Comparison of ENCODE assay signal across 38 cellular contexts in the genomic region with DNA sequence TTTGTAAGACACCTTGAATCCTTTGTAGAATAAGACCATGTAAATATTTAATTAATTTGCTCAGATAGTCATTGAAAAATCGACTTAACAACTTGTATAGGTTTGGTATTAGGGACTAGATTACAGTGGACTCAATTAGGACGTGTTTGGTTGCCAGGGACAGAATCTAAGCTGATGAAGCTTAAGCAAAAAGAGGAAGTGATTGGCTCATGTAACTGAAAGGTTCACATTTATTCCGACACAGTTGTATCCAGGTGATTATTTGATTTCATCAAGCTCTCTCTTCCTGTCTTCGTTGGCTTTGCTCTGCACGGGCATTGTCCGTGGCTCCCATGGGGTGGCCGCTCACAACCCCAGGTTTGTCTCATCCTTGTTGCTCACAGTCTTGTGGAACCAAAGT.
"Had no signal": no experiment of that assay in that cellular context is flagged by ENCODE, and none has a peak within 500 bp of the region (broad histone marks: within the 10 kb centered on the region; RNA-seq: fewer than 3 reads in every experiment).

No MANE protein-coding gene starts in this region.

- H3K4me3 ChIP-seq: adrenal gland, breast epithelium, cardiac muscle cell, coronary artery, dorsolateral prefrontal cortex, gastrocnemius medialis, heart left ventricle had no signal

- H3K4me1 ChIP-seq: adrenal gland, breast epithelium, gastrocnemius medialis, heart left ventricle had no signal

- H3K36me3 ChIP-seq: adrenal gland, breast epithelium, cardiac muscle cell, gastrocnemius medialis, heart left ventricle, WERI-Rb-1 had no signal

- DNase-seq: activated B cell treated with CpG ODN at 0.5 μM for 24 hours; activated CD4-positive, alpha-beta memory T cell treated with anti-CD3 and anti-CD28 coated beads for 36 hours; activated CD4-positive, alpha-beta T cell treated with anti-CD3 and anti-CD28 coated beads for 36 hours; activated CD4-positive, alpha-beta T cell treated with anti-CD3 and anti-CD28 coated beads, Interleukin-2, amount 10 ng/mL, durations not matched to agents 24 days and 14 days; activated CD4-positive, CD25-positive, alpha-beta regulatory T cell treated with anti-CD3 and anti-CD28 coated beads, Interleukin-2, amount 50 U/mL, for 72 hours; activated CD8-positive, alpha-beta memory T cell treated with anti-CD3 and anti-CD28 coated beads, Interleukin-2, amount 10 ng/mL, durations not matched to agents 7 days and 5 days; activated CD8-positive, alpha-beta memory T cell treated with anti-CD3 and anti-CD28 coated beads, Interleukin-2, amount 50 U/mL, for 4 hours; activated CD8-positive, alpha-beta T cell treated with anti-CD3 and anti-CD28 coated beads, Interleukin-2, amount 10 ng/mL, durations not matched to agents 7 days and 5 days; activated effector memory CD4-positive, alpha-beta T cell treated with anti-CD3 and anti-CD28 coated beads, Interleukin-2, amount 50 U/mL, for 16 hours; activated naive CD4-positive, alpha-beta T cell treated with anti-CD3 and anti-CD28 coated beads for 36 hours; activated naive CD8-positive, alpha-beta T cell treated with anti-CD3 and anti-CD28 coated beads for 36 hours; activated naive CD8-positive, alpha-beta T cell treated with anti-CD3 and anti-CD28 coated beads, Interleukin-2, amount 50 U/mL, for 24 hours; activated T-cell treated with anti-CD3 and anti-CD28 coated beads, Interleukin-2, amount 50 U/mL, for 1 hour; activated T-cell treated with anti-CD3 and anti-CD28 coated beads, Interleukin-2, amount 50 U/mL, for 48 hours; adrenal gland; amygdala; aorta; dorsolateral prefrontal cortex; effector memory CD4-positive, alpha-beta T cell; endodermal cell; foreskin fibroblast; gastrocnemius medialis; glutamatergic neuron; heart left ventricle; T-helper 17 cell; T1000; WERI-Rb-1 had no signal

- H3K9me3 ChIP-seq: adrenal gland, breast epithelium, gastrocnemius medialis, heart left ventricle had no signal

- H3K27ac Mint-ChIP-seq: activated B cell treated with CpG ODN at 0.5 μM for 24 hours; activated CD4-positive, alpha-beta memory T cell treated with anti-CD3 and anti-CD28 coated beads for 36 hours; activated CD4-positive, alpha-beta T cell treated with anti-CD3 and anti-CD28 coated beads for 36 hours; activated CD4-positive, alpha-beta T cell treated with anti-CD3 and anti-CD28 coated beads, Interleukin-2, amount 10 ng/mL, durations not matched to agents 24 days and 14 days; activated CD8-positive, alpha-beta memory T cell treated with anti-CD3 and anti-CD28 coated beads, Interleukin-2, amount 10 ng/mL, durations not matched to agents 7 days and 5 days; activated CD8-positive, alpha-beta T cell treated with anti-CD3 and anti-CD28 coated beads, Interleukin-2, amount 10 ng/mL, durations not matched to agents 7 days and 5 days; activated naive CD4-positive, alpha-beta T cell treated with anti-CD3 and anti-CD28 coated beads for 36 hours; activated naive CD4-positive, alpha-beta T cell treated with anti-CD3 and anti-CD28 coated beads, Interleukin-2, amount 50 U/mL, for 24 hours; activated naive CD8-positive, alpha-beta T cell treated with anti-CD3 and anti-CD28 coated beads for 36 hours; activated naive CD8-positive, alpha-beta T cell treated with anti-CD3 and anti-CD28 coated beads, Interleukin-2, amount 50 U/mL, for 24 hours; activated T-helper 1 cell treated with anti-CD3 and anti-CD28 coated beads, Interleukin-12 subunit alpha, Interleukin-12 subunit beta, Interleukin-2, Interleukin-4 antibody, amounts not matched to agents 30 ng/mL and 10 ng/mL and 1 ng/mL, durations not matched to agents 14 hours and 24 hours and 36 hours; activated T-helper 2 cell treated with anti-CD3 and anti-CD28 coated beads, Interferon-gamma antibody, Interleukin-2, Interleukin-4, amounts not matched to agents 10 μg/mL and 5 μg/mL and 100 μg/mL, durations not matched to agents 14 hours and 24 hours and 36 hours; dendritic cell treated with granulocyte-macrophage colony-stimulating factor and Interleukin-4, amounts not matched to agents 40 ng/mL and 50 ng/mL, for 4 days; endodermal cell; T-helper 17 cell; T-helper 2 cell treated with Interferon-gamma antibody and Interleukin-4, amounts not matched to agents 5 μg/mL and 100 μg/mL, for 36 hours had no signal

- H3K4me3 Mint-ChIP-seq: activated B cell treated with CpG ODN at 0.5 μM for 24 hours; activated CD4-positive, alpha-beta memory T cell treated with anti-CD3 and anti-CD28 coated beads for 36 hours; activated CD4-positive, alpha-beta T cell treated with anti-CD3 and anti-CD28 coated beads for 36 hours; activated CD4-positive, alpha-beta T cell treated with anti-CD3 and anti-CD28 coated beads, Interleukin-2, amount 10 ng/mL, durations not matched to agents 24 days and 14 days; activated CD8-positive, alpha-beta memory T cell treated with anti-CD3 and anti-CD28 coated beads, Interleukin-2, amount 10 ng/mL, durations not matched to agents 7 days and 5 days; activated CD8-positive, alpha-beta T cell treated with anti-CD3 and anti-CD28 coated beads, Interleukin-2, amount 10 ng/mL, durations not matched to agents 7 days and 5 days; activated naive CD4-positive, alpha-beta T cell treated with anti-CD3 and anti-CD28 coated beads for 36 hours; activated naive CD4-positive, alpha-beta T cell treated with anti-CD3 and anti-CD28 coated beads, Interleukin-2, amount 50 U/mL, for 24 hours; activated naive CD8-positive, alpha-beta T cell treated with anti-CD3 and anti-CD28 coated beads for 36 hours; activated naive CD8-positive, alpha-beta T cell treated with anti-CD3 and anti-CD28 coated beads, Interleukin-2, amount 50 U/mL, for 24 hours; activated T-helper 1 cell treated with anti-CD3 and anti-CD28 coated beads, Interleukin-12 subunit alpha, Interleukin-12 subunit beta, Interleukin-2, Interleukin-4 antibody, amounts not matched to agents 30 ng/mL and 10 ng/mL and 1 ng/mL, durations not matched to agents 14 hours and 24 hours and 36 hours; brain; central memory CD8-positive, alpha-beta T cell; dendritic cell treated with granulocyte-macrophage colony-stimulating factor and Interleukin-4, amounts not matched to agents 40 ng/mL and 50 ng/mL, for 4 days; endodermal cell; T-helper 17 cell; T-helper 2 cell treated with Interferon-gamma antibody and Interleukin-4, amounts not matched to agents 5 μg/mL and 100 μg/mL, for 36 hours had no signal

- H3K4me1 Mint-ChIP-seq: activated B cell treated with CpG ODN at 0.5 μM for 24 hours; activated CD4-positive, alpha-beta T cell treated with anti-CD3 and anti-CD28 coated beads for 36 hours; activated CD4-positive, alpha-beta T cell treated with anti-CD3 and anti-CD28 coated beads, Interleukin-2, amount 10 ng/mL, durations not matched to agents 24 days and 14 days; activated CD8-positive, alpha-beta memory T cell treated with anti-CD3 and anti-CD28 coated beads, Interleukin-2, amount 10 ng/mL, durations not matched to agents 7 days and 5 days; activated naive CD4-positive, alpha-beta T cell treated with anti-CD3 and anti-CD28 coated beads, Interleukin-2, amount 50 U/mL, for 24 hours; activated naive CD8-positive, alpha-beta T cell treated with anti-CD3 and anti-CD28 coated beads for 36 hours; activated naive CD8-positive, alpha-beta T cell treated with anti-CD3 and anti-CD28 coated beads, Interleukin-2, amount 50 U/mL, for 24 hours; central memory CD8-positive, alpha-beta T cell; T-helper 17 cell had no signal

- H3K9me3 Mint-ChIP-seq: activated CD4-positive, alpha-beta memory T cell treated with anti-CD3 and anti-CD28 coated beads for 36 hours; activated CD4-positive, alpha-beta T cell treated with anti-CD3 and anti-CD28 coated beads, Interleukin-2, amount 10 ng/mL, durations not matched to agents 24 days and 14 days; activated naive CD4-positive, alpha-beta T cell treated with anti-CD3 and anti-CD28 coated beads for 36 hours; activated naive CD4-positive, alpha-beta T cell treated with anti-CD3 and anti-CD28 coated beads, Interleukin-2, amount 50 U/mL, for 24 hours; activated naive CD8-positive, alpha-beta T cell treated with anti-CD3 and anti-CD28 coated beads for 36 hours; activated naive CD8-positive, alpha-beta T cell treated with anti-CD3 and anti-CD28 coated beads, Interleukin-2, amount 50 U/mL, for 24 hours; activated T-helper 1 cell treated with anti-CD3 and anti-CD28 coated beads, Interleukin-12 subunit alpha, Interleukin-12 subunit beta, Interleukin-2, Interleukin-4 antibody, amounts not matched to agents 30 ng/mL and 10 ng/mL and 1 ng/mL, durations not matched to agents 14 hours and 24 hours and 36 hours; activated T-helper 2 cell treated with anti-CD3 and anti-CD28 coated beads, Interferon-gamma antibody, Interleukin-2, Interleukin-4, amounts not matched to agents 10 μg/mL and 5 μg/mL and 100 μg/mL, durations not matched to agents 14 hours and 24 hours and 36 hours; brain; central memory CD8-positive, alpha-beta T cell; dendritic cell treated with granulocyte-macrophage colony-stimulating factor and Interleukin-4, amounts not matched to agents 40 ng/mL and 50 ng/mL, for 4 days; endodermal cell; T-helper 2 cell treated with Interferon-gamma antibody and Interleukin-4, amounts not matched to agents 5 μg/mL and 100 μg/mL, for 36 hours had no signal

- H3K36me3 Mint-ChIP-seq: activated CD4-positive, alpha-beta memory T cell treated with anti-CD3 and anti-CD28 coated beads for 36 hours; activated CD8-positive, alpha-beta memory T cell treated with anti-CD3 and anti-CD28 coated beads, Interleukin-2, amount 10 ng/mL, durations not matched to agents 7 days and 5 days; activated naive CD4-positive, alpha-beta T cell treated with anti-CD3 and anti-CD28 coated beads, Interleukin-2, amount 50 U/mL, for 24 hours; activated naive CD8-positive, alpha-beta T cell treated with anti-CD3 and anti-CD28 coated beads for 36 hours had no signal

- H3K27me3 ChIP-seq: adrenal gland, breast epithelium, cardiac muscle cell, dorsolateral prefrontal cortex, gastrocnemius medialis had no signal

- H3K27me3 Mint-ChIP-seq: brain had no signal

- H3K27ac ChIP-seq: adrenal gland, breast epithelium, cardiac muscle cell, coronary artery, gastrocnemius medialis, heart left ventricle, WERI-Rb-1 had no signal

- ATAC-seq: activated CD4-positive, alpha-beta T cell treated with anti-CD3 and anti-CD28 coated beads for 36 hours; activated CD8-positive, alpha-beta memory T cell treated with anti-CD3 and anti-CD28 coated beads, Interleukin-2, amount 10 ng/mL, durations not matched to agents 7 days and 5 days; activated CD8-positive, alpha-beta T cell treated with anti-CD3 and anti-CD28 coated beads, Interleukin-2, amount 10 ng/mL, durations not matched to agents 7 days and 5 days; activated naive CD8-positive, alpha-beta T cell treated with anti-CD3 and anti-CD28 coated beads, Interleukin-2, amount 50 U/mL, for 24 hours; esophagus mucosa; gastrocnemius medialis; heart left ventricle; T-helper 17 cell had no signal
